ENCODE assay signal across 10 cellular contexts in genomic region chr9:92664394-92665152, GRCh38.
DNase-seq lines count a peak whose midpoint lies in the region; ATAC-seq and TF ChIP-seq lines count a peak whose summit lies in the region.
"Had no signal": no experiment of that assay in that cellular context is flagged by ENCODE, and none has a peak within 500 bp of the region (broad histone marks: within the 10 kb centered on the region; RNA-seq: fewer than 3 reads in every experiment).

No MANE protein-coding gene starts in this region.

- ATAC-seq in GM18505 (IDR thresholded peaks at IDR 0.05; ENCODE audit: unreplicated experiment) (peak; percentile 40), HG03175 (IDR thresholded peaks at IDR 0.05; ENCODE audit: unreplicated experiment) (peak; percentile 57), HG03097 (IDR thresholded peaks at IDR 0.05; ENCODE audit: low FRiP score, unreplicated experiment) (no peak)
- ATAC-seq in activated naive CD8-positive, alpha-beta T cell treated with anti-CD3 and anti-CD28 coated beads, Interleukin-2, amount 50 U/mL, for 24 hours: peak; percentile 41
- ATAC-seq: mucosa of descending colon had no signal

- H3K36me3 Mint-ChIP-seq in activated naive CD8-positive, alpha-beta T cell treated with anti-CD3 and anti-CD28 coated beads, Interleukin-2, amount 50 U/mL, for 24 hours (ENCODE audit: low read depth): peaks cover 12% of the 10 kb centered on the region

- peak overlapping the region; percentile 11 for H3K27ac Mint-ChIP-seq in activated naive CD8-positive, alpha-beta T cell treated with anti-CD3 and anti-CD28 coated beads, Interleukin-2, amount 50 U/mL, for 24 hours

- H3K9me3 Mint-ChIP-seq in activated naive CD8-positive, alpha-beta T cell treated with anti-CD3 and anti-CD28 coated beads, Interleukin-2, amount 50 U/mL, for 24 hours: no peaks in the 10 kb centered on the region

- TF ChIP-seq POLR2A in GM18505 (IDR thresholded peaks at IDR 0.05; ENCODE audit: borderline replicate concordance, extremely low read depth, insufficient read depth, insufficient read length): no peak

- H3K4me3 Mint-ChIP-seq in activated naive CD8-positive, alpha-beta T cell treated with anti-CD3 and anti-CD28 coated beads, Interleukin-2, amount 50 U/mL, for 24 hours: peak overlapping the region; percentile 37

- DNase-seq in activated naive CD8-positive, alpha-beta T cell treated with anti-CD3 and anti-CD28 coated beads, Interleukin-2, amount 50 U/mL, for 24 hours: peak; percentile 16
- DNase-seq in pons (ENCODE audit: low spot score): peak; percentile 79
- no peak for DNase-seq in SKM-1 (lab: John Stamatoyannopoulos, UW; ENCODE audit: unreplicated experiment)
- DNase-seq in activated CD4-positive, CD25-positive, alpha-beta regulatory T cell (lab: John Stamatoyannopoulos, UW): no peak
- DNase-seq: erythroblast, mucosa of descending colon, NCI-H2171 had no signal

- H3K4me1 Mint-ChIP-seq in activated naive CD8-positive, alpha-beta T cell treated with anti-CD3 and anti-CD28 coated beads, Interleukin-2, amount 50 U/mL, for 24 hours: peaks cover 48% of the 10 kb centered on the region

- H3K27me3 Mint-ChIP-seq in activated naive CD8-positive, alpha-beta T cell treated with anti-CD3 and anti-CD28 coated beads, Interleukin-2, amount 50 U/mL, for 24 hours: no peaks in the 10 kb centered on the region

Comparison
In these comparisons a context has a peak if more than half of its experiments do, and no peak if none do; other contexts are left out.
1. DNase-seq: peak in activated naive CD8-positive, alpha-beta T cell treated with anti-CD3 and anti-CD28 coated beads, Interleukin-2, amount 50 U/mL, for 24 hours (single experiment) and pons (single experiment); none in SKM-1 (single experiment) and activated CD4-positive, CD25-positive, alpha-beta regulatory T cell (0 of 4).